In genomic region chr1:35029756-35030155, GRCh38 we compare ENCODE assay signal across 1 cellular context.
TF ChIP-seq lines count a peak whose summit lies in the region.

No MANE protein-coding gene starts in this region.

TF ChIP-seq in K562, 482 proteins besides CTCF, POLR2A, EP300 and RAD21:
- TF ChIP-seq BRD4 (IDR thresholded peaks at IDR 0.05) (no peak), MAX (CRISPR knock-in tag; IDR thresholded peaks at IDR 0.05) (no peak), CGGBP1 (CRISPR knock-in tag; IDR thresholded peaks at IDR 0.05) (no peak)
